ENCODE assay signal across 13 cellular contexts in the genomic region with DNA sequence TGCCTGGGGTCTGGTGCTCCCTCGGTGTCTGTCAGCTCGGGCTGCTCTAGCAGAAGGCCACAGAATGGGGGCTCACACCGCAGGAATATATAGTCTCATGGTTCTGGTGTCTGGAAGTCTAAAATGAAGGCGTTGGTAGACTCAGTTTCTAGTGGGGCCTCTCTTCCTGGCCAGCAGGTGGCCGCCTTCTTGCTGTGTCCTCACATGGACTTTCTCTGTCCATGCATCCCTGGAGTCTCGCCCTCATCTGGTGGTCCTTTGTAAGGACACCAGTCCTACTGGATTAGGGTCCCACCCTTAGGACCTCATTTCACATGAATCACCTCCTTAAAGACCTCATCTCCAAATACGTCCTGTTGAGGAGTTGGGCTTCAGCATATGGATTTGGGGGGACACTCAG.
A peak's percentile ranks its signal among the peaks of the same experiment; 100 is the strongest.
DNase-seq lines count a peak whose midpoint lies in the region; ATAC-seq and TF ChIP-seq lines count a peak whose summit lies in the region.
"Had no signal": no experiment of that assay in that cellular context is flagged by ENCODE, and none has a peak within 500 bp of the region (broad histone marks: within the 10 kb centered on the region; RNA-seq: fewer than 3 reads in every experiment).

No MANE protein-coding gene starts in this region.

- H3K9me3 Mint-ChIP-seq in activated CD8-positive, alpha-beta memory T cell treated with anti-CD3 and anti-CD28 coated beads, Interleukin-2, amount 10 ng/mL, durations not matched to agents 7 days and 5 days (ENCODE audit: low read depth), result peaks cover 4% of the 10 kb centered on the region
- H3K9me3 Mint-ChIP-seq: CD8-positive, alpha-beta memory T cell had no signal

- no peak overlapping the region for H3K9ac ChIP-seq in HCT116 (ENCODE audit: low read length)

- H3K27ac Mint-ChIP-seq in activated CD8-positive, alpha-beta memory T cell treated with anti-CD3 and anti-CD28 coated beads, Interleukin-2, amount 10 ng/mL, durations not matched to agents 7 days and 5 days, result no peak overlapping the region
- H3K27ac Mint-ChIP-seq: activated CD8-positive, alpha-beta T cell treated with anti-CD3 and anti-CD28 coated beads, Interleukin-2, amount 10 ng/mL, durations not matched to agents 7 days and 5 days had no signal

- H4K20me1 ChIP-seq in HCT116 (ENCODE audit: insufficient read depth), result no peaks in the 10 kb centered on the region

- H3K4me1 Mint-ChIP-seq in activated CD8-positive, alpha-beta memory T cell treated with anti-CD3 and anti-CD28 coated beads, Interleukin-2, amount 10 ng/mL, durations not matched to agents 7 days and 5 days, result peaks cover 2% of the 10 kb centered on the region
- H3K4me1 Mint-ChIP-seq: CD8-positive, alpha-beta memory T cell had no signal

- intact Hi-C loops in HCT116 (cut with micrococcal nuclease), result no loop called here

- 0 out of 4 replicates have a peak, but pooled peaks cover 0 to 6% of the 10 kb centered on the region in 2 experiments for H3K36me3 ChIP-seq in HCT116 (ENCODE audit: control insufficient read depth in 1 of 2, insufficient read depth in 2 of 2, low read length in 2 of 2)
- no peaks in the 10 kb centered on the region for H3K36me3 ChIP-seq in kidney epithelial cell (ENCODE audit: control insufficient read depth, insufficient read depth, low read length)

- H3K79me2 ChIP-seq in HCT116 (ENCODE audit: insufficient read depth, low read length), result no peaks in the 10 kb centered on the region

- no peak overlapping the region for H3K4me3 Mint-ChIP-seq in activated CD8-positive, alpha-beta memory T cell treated with anti-CD3 and anti-CD28 coated beads, Interleukin-2, amount 10 ng/mL, durations not matched to agents 7 days and 5 days
- H3K4me3 Mint-ChIP-seq: activated CD8-positive, alpha-beta T cell treated with anti-CD3 and anti-CD28 coated beads, Interleukin-2, amount 10 ng/mL, durations not matched to agents 7 days and 5 days; brain; CD8-positive, alpha-beta memory T cell had no signal

- H3K27me3 Mint-ChIP-seq in activated CD8-positive, alpha-beta memory T cell treated with anti-CD3 and anti-CD28 coated beads, Interleukin-2, amount 10 ng/mL, durations not matched to agents 7 days and 5 days, result no peaks in the 10 kb centered on the region

- no peak overlapping the region for H3K4me2 ChIP-seq in HCT116 (ENCODE audit: low read length)

- TF ChIP-seq RAD21 in HCT116 (IDR thresholded peaks at IDR 0.05; ENCODE audit: low read depth), result peak; percentile 60

- RAD21 ChIA-PET in HCT116 (lab: Charles Lee; ENCODE audit: low non-redundant PET in 1 of 2, low total read pairs in 2 of 2, uncharacterized antibody in 2 of 2, unreplicated experiment in 2 of 2), result no interaction called here

- ATAC-seq in HCT116 (peak; percentile 70), HG03280 (IDR thresholded peaks at IDR 0.05; ENCODE audit: unreplicated experiment) (no peak), GM19455 (IDR thresholded peaks at IDR 0.05; ENCODE audit: unreplicated experiment) (no peak)
- no peak for ATAC-seq in activated CD8-positive, alpha-beta memory T cell treated with anti-CD3 and anti-CD28 coated beads, Interleukin-2, amount 10 ng/mL, durations not matched to agents 7 days and 5 days
- ATAC-seq: activated CD8-positive, alpha-beta T cell treated with anti-CD3 and anti-CD28 coated beads, Interleukin-2, amount 10 ng/mL, durations not matched to agents 7 days and 5 days had no signal

- no peaks in the 10 kb centered on the region for H3K9me2 ChIP-seq in HCT116 (ENCODE audit: insufficient read depth)

- H3K27me3 ChIP-seq in HCT116 (ENCODE audit: insufficient read depth, low read length), result no peaks in the 10 kb centered on the region
- H3K27me3 ChIP-seq in kidney epithelial cell (ENCODE audit: control insufficient read depth, insufficient read depth, low read length), result no peaks in the 10 kb centered on the region

- CTCF ChIA-PET in AG04449 (lab: Yijun Ruan, JAX) (interaction anchor here (0.9 to 3.2 kb wide), 2 partner anchors 25 to 221 kb away, joined by 3 to 11 read pairs; no protein-coding TSS in a partner anchor), HCT116 (lab: Charles Lee) (interaction anchor here (1.2 to 1.5 kb wide), 4 partner anchors 47 to 247 kb away, joined by 3 to 6 read pairs (median 4); no protein-coding TSS in a partner anchor)
- CTCF ChIA-PET in activated CD8-positive, alpha-beta memory T cell treated with anti-CD3 and anti-CD28 coated beads, Interleukin-2, amount 10 ng/mL, durations not matched to agents 7 days and 5 days (lab: Charles Lee), result interaction anchor here (1.2 kb wide), 1 partner anchor 222 kb away, joined by 3 read pairs; no protein-coding TSS in a partner anchor

- POLR2A ChIA-PET in AG04449 (lab: Yijun Ruan, JAX), result no interaction called here
- POLR2A ChIA-PET in HCT116 (lab: Charles Lee), result no interaction called here

- H2AFZ ChIP-seq in HCT116 (ENCODE audit: low read depth, low read length, poor library complexity, severe bottlenecking), result no peak overlapping the region

- no peak overlapping the region for H3K27ac ChIP-seq in HCT116 (ENCODE audit: low read depth, low read length)

- no peaks in the 10 kb centered on the region for H3K4me1 ChIP-seq in HCT116 (ENCODE audit: control insufficient read depth in 1 of 2, insufficient read depth in 2 of 2, low read length in 2 of 2)

- TF ChIP-seq CTCF in AG04449 (IDR thresholded peaks at IDR 0.05; ENCODE audit: insufficient read depth, low read length, missing control alignments) (peak; percentile 38), HCT116 (IDR thresholded peaks at IDR 0.05 in 2 of 3, conservative IDR thresholded peaks at IDR 0.05 in 1 of 3; ENCODE audit: borderline replicate concordance in 1 of 3, insufficient read depth in 1 of 3, low read depth in 2 of 3, low read length in 2 of 3) (peak; percentile 52 to 95 (median 61)), WI38 (IDR thresholded peaks at IDR 0.05; ENCODE audit: low read depth, low read length) (peak; percentile 42; the same call in 1 of the 2 replicates), kidney epithelial cell (IDR thresholded peaks at IDR 0.05; ENCODE audit: insufficient read depth, low read length, poor library complexity, severe bottlenecking) (peak; percentile 38)

- H3K36me3 Mint-ChIP-seq in activated CD8-positive, alpha-beta memory T cell treated with anti-CD3 and anti-CD28 coated beads, Interleukin-2, amount 10 ng/mL, durations not matched to agents 7 days and 5 days, result peaks cover 23% of the 10 kb centered on the region
- H3K36me3 Mint-ChIP-seq: CD8-positive, alpha-beta memory T cell had no signal

- H3K4me3 ChIP-seq in AG04449 (ENCODE audit: low read depth, low read length) (no peak overlapping the region), HCT116 (replicated peaks in 1 of 2; ENCODE audit: low read depth in 1 of 2, low read length in 2 of 2) (no peak overlapping the region), WI38 (ENCODE audit: low read depth, low read length) (no peak overlapping the region), kidney epithelial cell (ENCODE audit: low read depth, low read length) (no peak overlapping the region)

- no peaks in the 10 kb centered on the region for H3K9me3 ChIP-seq in HCT116 (ENCODE audit: control insufficient read depth in 1 of 2, insufficient read depth in 1 of 2, low read depth in 1 of 2, low read length in 2 of 2)

- no TSS peak for BruUV-seq in HCT116 (replicated peaks; lab: Mats Ljungman, UMichigan)

- DNase-seq in AG04449 (ENCODE audit: low read depth, low spot score) (no peak), HCT116 (ENCODE audit: low read depth, low spot score) (peak; percentile 35), kidney epithelial cell (ENCODE audit: low read depth) (no peak), SIG-M5 treated with dmso at 0.1 percent for 504 hours (lab: John Stamatoyannopoulos, UW; ENCODE audit: unreplicated experiment) (no peak)
- DNase-seq in activated CD8-positive, alpha-beta memory T cell treated with anti-CD3 and anti-CD28 coated beads, Interleukin-2, amount 10 ng/mL, durations not matched to agents 7 days and 5 days, result no peak
- DNase-seq: activated CD8-positive, alpha-beta T cell treated with anti-CD3 and anti-CD28 coated beads, Interleukin-2, amount 10 ng/mL, durations not matched to agents 7 days and 5 days; CD8-positive, alpha-beta memory T cell; hippocampal formation; occipital lobe had no signal

- TF ChIP-seq POLR2A in HCT116 (IDR thresholded peaks at IDR 0.05; ENCODE audit: borderline replicate concordance, extremely low read depth, insufficient read depth, insufficient read length), result no peak

TF ChIP-seq in HCT116, 20 proteins besides CTCF, POLR2A, EP300 and RAD21:
- TF ChIP-seq CBX3 (IDR thresholded peaks at IDR 0.05; ENCODE audit: low read depth) (no peak), SIN3A (IDR thresholded peaks at IDR 0.05; ENCODE audit: low read depth) (no peak), SRF (IDR thresholded peaks at IDR 0.05; ENCODE audit: low read depth) (no peak), FOSL1 (IDR thresholded peaks at IDR 0.05; ENCODE audit: low read depth) (no peak)
